Comparison of ENCODE assay signal across 12 cellular contexts in genomic region chr9:116163293-116164055, GRCh38. TPM values are rescaled to one million over a fixed set of nuclear protein-coding genes. Genes with fewer than 3 reads are reported as not detected.
DNase-seq lines count a peak whose midpoint lies in the region; ATAC-seq and TF ChIP-seq lines count a peak whose summit lies in the region.
"Had no signal": no experiment of that assay in that cellular context is flagged by ENCODE, and none has a peak within 500 bp of the region (broad histone marks: within the 10 kb centered on the region; RNA-seq: fewer than 3 reads in every experiment).

No MANE protein-coding gene starts in this region.

- H3K4me2 ChIP-seq in Loucy (ENCODE audit: low read depth, low read length, poor library complexity, severe bottlenecking) (no peak overlapping the region), neural progenitor cell (no peak overlapping the region)

- H3K36me3 ChIP-seq in Loucy (ENCODE audit: insufficient read depth, low read length), result no peaks in the 10 kb centered on the region
- H3K36me3 ChIP-seq in neural progenitor cell, result no peaks in the 10 kb centered on the region

- H3K9me3 ChIP-seq in Loucy (ENCODE audit: insufficient read depth, low read depth, low read length) (no peaks in the 10 kb centered on the region), neural progenitor cell (ENCODE audit: low read depth) (no peaks in the 10 kb centered on the region)

- H3K4me1 Mint-ChIP-seq in chondrocyte (ENCODE audit: low read depth) (peaks cover 77% of the 10 kb centered on the region), neural progenitor cell (peaks cover 11% of the 10 kb centered on the region)

- H3K9me3 Mint-ChIP-seq in chondrocyte (ENCODE audit: low read depth) (no peaks in the 10 kb centered on the region), neural progenitor cell (no peaks in the 10 kb centered on the region)

- H4K20me1 ChIP-seq in Loucy (ENCODE audit: insufficient read depth, low read length, poor library complexity, severe bottlenecking) (no peaks in the 10 kb centered on the region), neural progenitor cell (ENCODE audit: low read depth) (no peaks in the 10 kb centered on the region)

- no peak overlapping the region for H3K27ac ChIP-seq in neural progenitor cell

- no peaks in the 10 kb centered on the region for H3K27me3 ChIP-seq in Loucy (ENCODE audit: insufficient read depth, low read length, poor library complexity, severe bottlenecking)
- H3K27me3 ChIP-seq in neural progenitor cell, result peaks cover 37% of the 10 kb centered on the region

- H3K36me3 Mint-ChIP-seq in chondrocyte (ENCODE audit: low read depth) (peaks cover 32% of the 10 kb centered on the region), neural progenitor cell (peaks cover 5% of the 10 kb centered on the region)

- ATAC-seq in GM18909 (IDR thresholded peaks at IDR 0.05; ENCODE audit: poor library complexity, unreplicated experiment) (no peak), GM21447 (IDR thresholded peaks at IDR 0.05; ENCODE audit: unreplicated experiment) (no peak)
- ATAC-seq: activated CD4-positive, CD25-positive, alpha-beta regulatory T cell treated with anti-CD3 and anti-CD28 coated beads, Interleukin-2, amount 50 U/mL, for 24 hours had no signal

- no peaks in the 10 kb centered on the region for H3K4me1 ChIP-seq in Loucy (ENCODE audit: insufficient read depth, low read length, poor library complexity, severe bottlenecking)
- no peaks in the 10 kb centered on the region for H3K4me1 ChIP-seq in neural progenitor cell

- no peaks in the 10 kb centered on the region for H3K9me2 ChIP-seq in Loucy (replicated peaks; ENCODE audit: low read depth, low read length)

- H3F3A ChIP-seq in Loucy (ENCODE audit: low read depth) (no peaks in the 10 kb centered on the region), neural progenitor cell (ENCODE audit: low read depth) (peaks cover 2% of the 10 kb centered on the region)

- DNase-seq in GM12864 (ENCODE audit: low read depth) (no peak), chondrocyte (ENCODE audit: low spot score) (no peak), neural progenitor cell (ENCODE audit: low spot score) (peak; percentile 13), NCI-H526 treated with DMSO at 0.1 percent for 48 hours (lab: John Stamatoyannopoulos, UW) (no peak), NCI-H146 treated with DMSO at 0.1 percent for 48 hours (lab: John Stamatoyannopoulos, UW; ENCODE audit: unreplicated experiment) (no peak)
- DNase-seq: amygdala; NCI-H2081 treated with DMSO at 0.1 percent for 48 hours; stimulated activated CD8-positive, alpha-beta memory T cell treated with anti-CD3 and anti-CD28 coated beads, Interleukin-4, amount 100 ng/mL, for 48 hours had no signal

- no peaks in the 10 kb centered on the region for H3K79me2 ChIP-seq in Loucy (ENCODE audit: insufficient read depth, low read length)
- no peaks in the 10 kb centered on the region for H3K79me2 ChIP-seq in neural progenitor cell (ENCODE audit: low read depth)

- H3K27ac Mint-ChIP-seq in chondrocyte (ENCODE audit: unreplicated experiment), result peak overlapping the region; percentile 65
- no peak overlapping the region for H3K27ac Mint-ChIP-seq in neural progenitor cell

- no peak overlapping the region for H3K4me3 ChIP-seq in GM12864 (ENCODE audit: low read depth, low read length)
- H3K4me3 ChIP-seq in Loucy (ENCODE audit: low read length, poor library complexity, severe bottlenecking), result no peak overlapping the region
- H3K4me3 ChIP-seq in neural progenitor cell, result no peak overlapping the region

- no peaks in the 10 kb centered on the region for H3K27me3 Mint-ChIP-seq in chondrocyte (ENCODE audit: low read depth)
- peaks cover 6% of the 10 kb centered on the region for H3K27me3 Mint-ChIP-seq in neural progenitor cell (ENCODE audit: insufficient read depth, low read depth)

- TF ChIP-seq CTCF in GM12864 (IDR thresholded peaks at IDR 0.05; ENCODE audit: low read depth, low read length, missing control alignments) (peak; percentile 42), Loucy (conservative IDR thresholded peaks at IDR 0.05; ENCODE audit: low read length) (peak; percentile 48), chondrocyte (IDR thresholded peaks at IDR 0.05) (peak; percentile 73), neural progenitor cell (IDR thresholded peaks at IDR 0.05) (peak; percentile 58)

- H2AFZ ChIP-seq in Loucy (ENCODE audit: low read length), result no peak overlapping the region
- H2AFZ ChIP-seq in neural progenitor cell (replicated peaks), result no peak overlapping the region

- H3K9ac ChIP-seq in Loucy (ENCODE audit: low read depth, low read length, poor library complexity, severe bottlenecking), result no peak overlapping the region
- no peak overlapping the region for H3K9ac ChIP-seq in neural progenitor cell

- H3K4me3 Mint-ChIP-seq in chondrocyte (ENCODE audit: unreplicated experiment) (no peak overlapping the region), neural progenitor cell (no peak overlapping the region)

RNA-seq across cellular contexts. Expression of gene PAPPA, which starts 9.9 kb away (rescaled TPM):
- total RNA-seq in chondrocyte (143 to 222 TPM (median 219 TPM) in 3 replicates), neural progenitor cell (ENCODE audit: low replicate concordance) (0.15 and 0.65 TPM in 2 replicates)

Comparison
In these comparisons a context has a peak if more than half of its experiments do, and no peak if none do; other contexts are left out.
1. RNA of gene PAPPA, which starts 9.9 kb away (total RNA-seq): 143 to 222 TPM in chondrocyte; 0.15 to 0.65 TPM in neural progenitor cell; every median in the first group is over 10 times any median in the second.
2. Peak in every context shown above with its lines, with median percentiles within 50 percentile points of each other: CTCF ChIP-seq.